12 cellular contexts compared by ENCODE assay signal in genomic region chr4:1491630-1492457, GRCh38.
"Had no signal": no experiment of that assay in that cellular context is flagged by ENCODE, and none has a peak within 500 bp of the region (broad histone marks: within the 10 kb centered on the region; RNA-seq: fewer than 3 reads in every experiment).

No MANE protein-coding gene starts in this region.

- FAIRE-seq: endometrium, TTC549 had no signal

- H3K4me3 Mint-ChIP-seq: activated B cell treated with CpG ODN at 0.5 μM for 24 hours; activated CD8-positive, alpha-beta T cell treated with anti-CD3 and anti-CD28 coated beads for 36 hours; activated naive CD4-positive, alpha-beta T cell treated with anti-CD3 and anti-CD28 coated beads for 36 hours; activated T-helper 1 cell treated with anti-CD3 and anti-CD28 coated beads, Interleukin-12 subunit alpha, Interleukin-12 subunit beta, Interleukin-2, Interleukin-4 antibody, amounts not matched to agents 30 ng/mL and 10 ng/mL and 1 ng/mL, durations not matched to agents 14 hours and 24 hours and 36 hours; stimulated activated effector memory CD8-positive, alpha-beta T cell treated with anti-CD3 and anti-CD28 coated beads, Interleukin-12 subunit alpha, Interleukin-12 subunit beta, amount 100 ng/mL, for 72 hours had no signal

- H3K27ac Mint-ChIP-seq: activated B cell treated with CpG ODN at 0.5 μM for 24 hours; activated CD8-positive, alpha-beta T cell treated with anti-CD3 and anti-CD28 coated beads for 36 hours; activated naive CD4-positive, alpha-beta T cell treated with anti-CD3 and anti-CD28 coated beads for 36 hours; activated T-helper 1 cell treated with anti-CD3 and anti-CD28 coated beads, Interleukin-12 subunit alpha, Interleukin-12 subunit beta, Interleukin-2, Interleukin-4 antibody, amounts not matched to agents 30 ng/mL and 10 ng/mL and 1 ng/mL, durations not matched to agents 14 hours and 24 hours and 36 hours; stimulated activated effector memory CD8-positive, alpha-beta T cell treated with anti-CD3 and anti-CD28 coated beads, Interleukin-12 subunit alpha, Interleukin-12 subunit beta, amount 100 ng/mL, for 72 hours had no signal

- ATAC-seq: activated CD8-positive, alpha-beta T cell treated with anti-CD3 and anti-CD28 coated beads for 36 hours; stimulated activated effector memory CD8-positive, alpha-beta T cell treated with anti-CD3 and anti-CD28 coated beads, Interleukin-12 subunit alpha, Interleukin-12 subunit beta, amount 100 ng/mL, for 72 hours had no signal

- H3K36me3 Mint-ChIP-seq: stimulated activated effector memory CD8-positive, alpha-beta T cell treated with anti-CD3 and anti-CD28 coated beads, Interleukin-12 subunit alpha, Interleukin-12 subunit beta, amount 100 ng/mL, for 72 hours had no signal

- DNase-seq: activated CD4-positive, alpha-beta T cell treated with anti-CD3 and anti-CD28 coated beads for 48 hours; activated CD8-positive, alpha-beta T cell treated with anti-CD3 and anti-CD28 coated beads for 36 hours; activated naive CD4-positive, alpha-beta T cell treated with anti-CD3 and anti-CD28 coated beads for 36 hours; hippocampal formation; kidney glomerular epithelial cell; stimulated activated CD4-positive, alpha-beta T cell treated with anti-CD3 and anti-CD28 coated beads, Interleukin-12 subunit alpha, Interleukin-12 subunit beta, amount 100 ng/mL, for 4 hours; stimulated activated CD4-positive, alpha-beta T cell treated with anti-CD3 and anti-CD28 coated beads, Interleukin-2, amount 100 ng/mL, for 24 hours had no signal

- H3K4me1 Mint-ChIP-seq: activated B cell treated with CpG ODN at 0.5 μM for 24 hours; stimulated activated effector memory CD8-positive, alpha-beta T cell treated with anti-CD3 and anti-CD28 coated beads, Interleukin-12 subunit alpha, Interleukin-12 subunit beta, amount 100 ng/mL, for 72 hours had no signal

- H3K9me3 Mint-ChIP-seq: activated T-helper 1 cell treated with anti-CD3 and anti-CD28 coated beads, Interleukin-12 subunit alpha, Interleukin-12 subunit beta, Interleukin-2, Interleukin-4 antibody, amounts not matched to agents 30 ng/mL and 10 ng/mL and 1 ng/mL, durations not matched to agents 14 hours and 24 hours and 36 hours had no signal
